ENCODE assay signal across 39 cellular contexts in the genomic region with DNA sequence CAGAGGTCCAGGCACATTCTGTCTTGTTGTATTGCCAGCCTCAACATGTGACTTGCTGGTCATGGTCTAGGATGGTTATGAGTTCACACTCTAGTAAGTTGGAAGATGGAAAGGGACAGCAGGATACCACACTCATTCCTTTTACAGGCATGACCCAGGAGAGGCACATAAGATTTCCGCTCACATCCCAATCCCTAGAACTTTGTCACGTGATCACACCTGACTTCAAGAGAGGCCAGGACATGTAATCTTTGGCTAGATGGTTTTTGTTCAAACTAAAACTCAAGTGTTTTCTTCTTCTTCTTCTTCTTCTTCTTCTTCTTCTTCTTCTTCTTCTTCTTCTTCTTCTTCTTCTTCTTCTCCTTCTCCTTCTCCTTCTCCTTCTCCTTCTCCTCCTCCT. TPM values are rescaled to one million over a fixed set of nuclear protein-coding genes. Genes with fewer than 3 reads are reported as not detected.
"Had no signal": no experiment of that assay in that cellular context is flagged by ENCODE, and none has a peak within 500 bp of the region (broad histone marks: within the 10 kb centered on the region; RNA-seq: fewer than 3 reads in every experiment).

No MANE protein-coding gene starts in this region.

- H3K27me3 ChIP-seq: body of pancreas, brain microvascular endothelial cell had no signal

- DNase-seq: activated B cell treated with CpG ODN at 0.5 μM for 24 hours; activated CD4-positive, alpha-beta memory T cell treated with anti-CD3 and anti-CD28 coated beads for 36 hours; activated CD4-positive, alpha-beta T cell treated with anti-CD3 and anti-CD28 coated beads for 4 hours; activated CD4-positive, alpha-beta T cell treated with anti-CD3 and anti-CD28 coated beads, Interleukin-2, amount 10 ng/mL, durations not matched to agents 24 days and 14 days; activated CD4-positive, alpha-beta T cell treated with anti-CD3 and anti-CD28 coated beads, Interleukin-2, amount 50 U/mL, for 1 hour; activated CD4-positive, alpha-beta T cell treated with anti-CD3 and anti-CD28 coated beads, Interleukin-2, amount 50 U/mL, for 4 hours; activated CD4-positive, CD25-positive, alpha-beta regulatory T cell treated with anti-CD3 and anti-CD28 coated beads, Interleukin-2, amount 50 U/mL, for 72 hours; activated CD8-positive, alpha-beta memory T cell treated with anti-CD3 and anti-CD28 coated beads, Interleukin-2, amount 50 U/mL, for 4 hours; activated CD8-positive, alpha-beta T cell treated with anti-CD3 and anti-CD28 coated beads for 36 hours; activated effector memory CD4-positive, alpha-beta T cell treated with anti-CD3 and anti-CD28 coated beads, Interleukin-2, amount 50 U/mL, for 16 hours; activated gamma-delta T cell treated with Interleukin-2 at 50 U/mL for 16 hours; activated naive CD4-positive, alpha-beta T cell; activated naive CD4-positive, alpha-beta T cell treated with anti-CD3 and anti-CD28 coated beads for 36 hours; activated naive CD4-positive, alpha-beta T cell treated with anti-CD3 and anti-CD28 coated beads, Interleukin-2, amount 50 U/mL, for 16 hours; activated naive CD8-positive, alpha-beta T cell treated with anti-CD3 and anti-CD28 coated beads for 36 hours; activated T-cell treated with anti-CD3 and anti-CD28 coated beads for 4 hours; activated T-cell treated with anti-CD3 and anti-CD28 coated beads, Interleukin-2, amount 50 U/mL, for 1 hour; activated T-cell treated with anti-CD3 and anti-CD28 coated beads, Interleukin-2, amount 50 U/mL, for 4 hours; activated T-cell treated with anti-CD3 and anti-CD28 coated beads, Interleukin-2, amount 50 U/mL, for 72 hours; adrenal gland; amniotic stem cell; aorta; body of pancreas; brain microvascular endothelial cell; central memory CD4-positive, alpha-beta T cell; cerebellar nuclear complex; T-helper 2 cell; T-helper 9 cell had no signal

- H3K27ac ChIP-seq: adrenal gland, body of pancreas, brain microvascular endothelial cell, breast epithelium, VCaP had no signal

- H3K27ac Mint-ChIP-seq: activated B cell treated with CpG ODN at 0.5 μM for 24 hours; activated CD4-positive, alpha-beta memory T cell treated with anti-CD3 and anti-CD28 coated beads for 36 hours; activated CD4-positive, alpha-beta T cell treated with anti-CD3 and anti-CD28 coated beads, Interleukin-2, amount 10 ng/mL, durations not matched to agents 24 days and 14 days; activated CD8-positive, alpha-beta T cell treated with anti-CD3 and anti-CD28 coated beads for 36 hours; activated naive CD4-positive, alpha-beta T cell treated with anti-CD3 and anti-CD28 coated beads for 36 hours; activated naive CD4-positive, alpha-beta T cell treated with anti-CD3 and anti-CD28 coated beads, Interleukin-2, amount 50 U/mL, for 72 hours; activated naive CD8-positive, alpha-beta T cell treated with anti-CD3 and anti-CD28 coated beads for 36 hours; activated T-cell treated with anti-CD3 and anti-CD28 coated beads, Interleukin-2, amount 50 U/mL, for 72 hours; activated T-helper 1 cell treated with anti-CD3 and anti-CD28 coated beads, Interleukin-12 subunit alpha, Interleukin-12 subunit beta, Interleukin-2, Interleukin-4 antibody, amounts not matched to agents 30 ng/mL and 10 ng/mL and 1 ng/mL, durations not matched to agents 14 hours and 24 hours and 36 hours; activated T-helper 17 cell treated with anti-CD3 and anti-CD28 coated beads, Interleukin-2, amount 50 U/mL, for 72 hours; T-helper 1 cell treated with Interleukin-12 subunit alpha and Interleukin-12 subunit beta and Interleukin-4 antibody, amounts not matched to agents 30 μg/mL and 1 μg/mL, for 36 hours had no signal

- H3K27me3 Mint-ChIP-seq: activated B cell treated with CpG ODN at 0.5 μM for 24 hours; activated CD4-positive, alpha-beta memory T cell treated with anti-CD3 and anti-CD28 coated beads for 36 hours; activated CD4-positive, alpha-beta T cell treated with anti-CD3 and anti-CD28 coated beads, Interleukin-2, amount 10 ng/mL, durations not matched to agents 24 days and 14 days; activated CD8-positive, alpha-beta T cell treated with anti-CD3 and anti-CD28 coated beads for 36 hours; activated naive CD8-positive, alpha-beta T cell treated with anti-CD3 and anti-CD28 coated beads for 36 hours; activated T-helper 17 cell treated with anti-CD3 and anti-CD28 coated beads, Interleukin-2, amount 50 U/mL, for 72 hours had no signal

- H3K4me1 ChIP-seq: adrenal gland, body of pancreas, breast epithelium had no signal

- ATAC-seq: activated CD8-positive, alpha-beta T cell treated with anti-CD3 and anti-CD28 coated beads for 36 hours; activated naive CD4-positive, alpha-beta T cell treated with anti-CD3 and anti-CD28 coated beads, Interleukin-2, amount 50 U/mL, for 72 hours; activated T-cell treated with anti-CD3 and anti-CD28 coated beads, Interleukin-2, amount 50 U/mL, for 4 hours; activated T-cell treated with anti-CD3 and anti-CD28 coated beads, Interleukin-2, amount 50 U/mL, for 72 hours; activated T-helper 17 cell treated with anti-CD3 and anti-CD28 coated beads, Interleukin-2, amount 50 U/mL, for 72 hours; body of pancreas had no signal

- H3K36me3 Mint-ChIP-seq: activated naive CD4-positive, alpha-beta T cell treated with anti-CD3 and anti-CD28 coated beads, Interleukin-2, amount 50 U/mL, for 72 hours; activated naive CD8-positive, alpha-beta T cell treated with anti-CD3 and anti-CD28 coated beads for 36 hours had no signal

- H3K36me3 ChIP-seq: adrenal gland, brain microvascular endothelial cell, breast epithelium had no signal

- H3K9me3 ChIP-seq: adrenal gland, body of pancreas had no signal

- H3K9me3 Mint-ChIP-seq: activated B cell treated with CpG ODN at 0.5 μM for 24 hours; activated CD4-positive, alpha-beta T cell treated with anti-CD3 and anti-CD28 coated beads, Interleukin-2, amount 10 ng/mL, durations not matched to agents 24 days and 14 days; activated CD8-positive, alpha-beta T cell treated with anti-CD3 and anti-CD28 coated beads for 36 hours; activated naive CD4-positive, alpha-beta T cell treated with anti-CD3 and anti-CD28 coated beads, Interleukin-2, amount 50 U/mL, for 72 hours; activated T-cell treated with anti-CD3 and anti-CD28 coated beads, Interleukin-2, amount 50 U/mL, for 4 hours; activated T-helper 17 cell treated with anti-CD3 and anti-CD28 coated beads, Interleukin-2, amount 50 U/mL, for 72 hours had no signal

- H3K4me1 Mint-ChIP-seq: activated B cell treated with CpG ODN at 0.5 μM for 24 hours; activated T-helper 17 cell treated with anti-CD3 and anti-CD28 coated beads, Interleukin-2, amount 50 U/mL, for 72 hours had no signal

- H3K4me3 ChIP-seq: adrenal gland, body of pancreas, breast epithelium had no signal

- FAIRE-seq: astrocyte, TTC549 had no signal

- H3K4me3 Mint-ChIP-seq: activated B cell treated with CpG ODN at 0.5 μM for 24 hours; activated CD4-positive, alpha-beta memory T cell treated with anti-CD3 and anti-CD28 coated beads for 36 hours; activated CD4-positive, alpha-beta T cell treated with anti-CD3 and anti-CD28 coated beads, Interleukin-2, amount 10 ng/mL, durations not matched to agents 24 days and 14 days; activated CD8-positive, alpha-beta T cell treated with anti-CD3 and anti-CD28 coated beads for 36 hours; activated naive CD4-positive, alpha-beta T cell treated with anti-CD3 and anti-CD28 coated beads for 36 hours; activated naive CD8-positive, alpha-beta T cell treated with anti-CD3 and anti-CD28 coated beads for 36 hours; activated T-cell treated with anti-CD3 and anti-CD28 coated beads, Interleukin-2, amount 50 U/mL, for 4 hours; activated T-cell treated with anti-CD3 and anti-CD28 coated beads, Interleukin-2, amount 50 U/mL, for 72 hours; activated T-helper 1 cell treated with anti-CD3 and anti-CD28 coated beads, Interleukin-12 subunit alpha, Interleukin-12 subunit beta, Interleukin-2, Interleukin-4 antibody, amounts not matched to agents 30 ng/mL and 10 ng/mL and 1 ng/mL, durations not matched to agents 14 hours and 24 hours and 36 hours; activated T-helper 17 cell treated with anti-CD3 and anti-CD28 coated beads, Interleukin-2, amount 50 U/mL, for 72 hours; T-helper 1 cell treated with Interleukin-12 subunit alpha and Interleukin-12 subunit beta and Interleukin-4 antibody, amounts not matched to agents 30 μg/mL and 1 μg/mL, for 36 hours had no signal

RNA-seq across cellular contexts. Expression of gene ARX, which starts 53.4 kb away (rescaled TPM):
- total RNA-seq: activated B cell treated with CpG ODN at 0.5 μM for 24 hours; activated CD4-positive, alpha-beta memory T cell treated with anti-CD3 and anti-CD28 coated beads for 36 hours; activated CD4-positive, alpha-beta T cell treated with anti-CD3 and anti-CD28 coated beads, Interleukin-2, amount 10 ng/mL, durations not matched to agents 24 days and 14 days; activated CD8-positive, alpha-beta memory T cell treated with anti-CD3 and anti-CD28 coated beads for 36 hours; activated CD8-positive, alpha-beta T cell treated with anti-CD3 and anti-CD28 coated beads for 36 hours; activated naive CD4-positive, alpha-beta T cell treated with anti-CD3 and anti-CD28 coated beads for 36 hours; activated naive CD4-positive, alpha-beta T cell treated with anti-CD3 and anti-CD28 coated beads, Interleukin-2, amount 50 U/mL, for 72 hours; activated naive CD8-positive, alpha-beta T cell treated with anti-CD3 and anti-CD28 coated beads for 36 hours; activated T-cell treated with anti-CD3 and anti-CD28 coated beads, Interleukin-2, amount 50 U/mL, for 4 hours; activated T-cell treated with anti-CD3 and anti-CD28 coated beads, Interleukin-2, amount 50 U/mL, for 72 hours; activated T-helper 1 cell treated with anti-CD3 and anti-CD28 coated beads, Interleukin-12 subunit alpha, Interleukin-12 subunit beta, Interleukin-2, Interleukin-4 antibody, amounts not matched to agents 30 ng/mL and 10 ng/mL and 1 ng/mL, durations not matched to agents 14 hours and 24 hours and 36 hours; activated T-helper 17 cell treated with anti-CD3 and anti-CD28 coated beads, Interleukin-2, amount 50 U/mL, for 72 hours; adrenal gland; aorta; astrocyte; cardiac septum; chondrocyte had no signal
- polyA plus RNA-seq: adrenal gland, aorta had no signal
